In the genomic region with DNA sequence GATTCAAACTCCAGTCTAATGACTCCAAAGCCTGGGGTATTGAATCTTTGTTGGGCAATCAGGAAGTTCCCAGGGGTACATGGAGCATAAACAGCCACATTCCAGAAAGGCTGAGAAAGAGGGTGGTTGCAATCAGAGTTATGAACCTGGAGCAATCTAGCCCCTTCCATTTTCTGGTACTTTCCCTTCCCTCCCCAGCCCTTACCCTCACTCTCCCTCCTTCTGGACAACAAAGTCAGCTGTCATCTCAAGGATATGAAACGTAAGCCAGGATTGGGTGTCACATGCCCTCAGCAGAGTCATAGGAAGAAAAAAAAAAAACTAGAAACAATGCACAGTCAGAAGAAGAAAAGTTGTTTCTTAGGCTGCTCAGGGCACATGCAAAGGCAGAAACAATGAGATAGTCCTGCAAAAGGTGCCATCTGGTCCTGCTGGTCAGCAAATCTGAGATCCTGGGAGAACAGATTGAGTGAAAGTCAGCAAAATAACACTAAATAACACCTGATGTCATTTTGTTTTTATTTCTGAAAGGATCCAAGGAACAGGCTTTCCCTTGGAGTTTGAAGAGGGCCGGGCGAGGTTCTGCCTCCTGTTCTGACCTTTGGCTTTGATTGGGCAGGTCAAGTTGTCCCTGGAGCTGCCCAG, we compare ENCODE assay signal across 15 cellular contexts. TPM values are rescaled to one million over a fixed set of nuclear protein-coding genes. Genes with fewer than 3 reads are reported as not detected.
DNase-seq lines count a peak whose midpoint lies in the region; ATAC-seq and TF ChIP-seq lines count a peak whose summit lies in the region.
"Had no signal": no experiment of that assay in that cellular context is flagged by ENCODE, and none has a peak within 500 bp of the region (broad histone marks: within the 10 kb centered on the region; RNA-seq: fewer than 3 reads in every experiment).

No MANE protein-coding gene starts in this region.

- H3K36me3 ChIP-seq in GM23338 (ENCODE audit: insufficient read depth) (no peaks in the 10 kb centered on the region), RWPE2 (ENCODE audit: low read depth) (no peaks in the 10 kb centered on the region), psoas muscle (ENCODE audit: insufficient read depth in 1 of 2, low read depth in 1 of 2) (no peaks in the 10 kb centered on the region), OCI-LY7 (ENCODE audit: insufficient read depth, low read length) (no peaks in the 10 kb centered on the region)

- H3K9me3 ChIP-seq in RWPE2 (ENCODE audit: severe bottlenecking) (peaks cover 3% of the 10 kb centered on the region), psoas muscle (no peaks in the 10 kb centered on the region), OCI-LY7 (ENCODE audit: low read length) (no peaks in the 10 kb centered on the region)

- no peak overlapping the region for H3K27ac Mint-ChIP-seq in GM23338
- H3K27ac Mint-ChIP-seq: CD4-positive, alpha-beta T cell; memory B cell had no signal

- DNase-seq in GM23338 (ENCODE audit: low spot score) = no peak
- DNase-seq in RWPE2 (ENCODE audit: low spot score) = no peak
- peak; percentile 33 for DNase-seq in fibroblast of mammary gland (ENCODE audit: low read depth)
- no peak for DNase-seq in psoas muscle
- DNase-seq in RPMI8226 = no peak
- DNase-seq in OCI-LY7 (ENCODE audit: low spot score) = no peak
- DNase-seq in ureter (ENCODE audit: low spot score) = no peak
- DNase-seq: amniotic stem cell; CD4-positive, alpha-beta T cell; effector memory CD4-positive, alpha-beta T cell; NCI-H1092; NCI-H524 treated with DMSO at 0.1 percent for 48 hours; posterior cingulate gyrus; SHP77 had no signal

- H3K27me3 ChIP-seq in GM23338 (ENCODE audit: insufficient read depth) (no peaks in the 10 kb centered on the region), RWPE2 (ENCODE audit: insufficient read depth, poor library complexity, severe bottlenecking) (no peaks in the 10 kb centered on the region), psoas muscle (ENCODE audit: insufficient read depth in 3 of 3, low read length in 2 of 3) (no peaks in the 10 kb centered on the region)

- H2AFZ ChIP-seq in GM23338 (peak overlapping the region; percentile 47; the same call in 1 of the 2 replicates), OCI-LY7 (ENCODE audit: low read length) (no peak overlapping the region)

- ATAC-seq in GM23338 (no peak), RWPE2 (ENCODE audit: low read depth) (peak; percentile 41), psoas muscle (peak in 3 of 4 donors; percentile 30 to 64 (median 51))

- H3K36me3 Mint-ChIP-seq in GM23338 (ENCODE audit: low read depth) = no peaks in the 10 kb centered on the region
- H3K36me3 Mint-ChIP-seq: memory B cell had no signal

- H3K4me1 ChIP-seq in GM23338 (ENCODE audit: insufficient read depth) (peaks cover 5% of the 10 kb centered on the region; the same call in 1 of the 2 replicates), RWPE2 (ENCODE audit: insufficient read depth, poor library complexity, severe bottlenecking) (no peaks in the 10 kb centered on the region), psoas muscle (peaks cover 24% of the 10 kb centered on the region), OCI-LY7 (ENCODE audit: insufficient read depth, low read length, poor library complexity, severe bottlenecking) (no peaks in the 10 kb centered on the region)

- H3K79me2 ChIP-seq in GM23338 (replicated peaks; ENCODE audit: insufficient read depth) (no peaks in the 10 kb centered on the region), OCI-LY7 (ENCODE audit: insufficient read depth, low read depth, low read length) (no peaks in the 10 kb centered on the region)

- intact Hi-C loops in psoas muscle (cut with DNase I) = no loop called here
- intact Hi-C loops in OCI-LY7 (cut with micrococcal nuclease; ENCODE audit: unreplicated experiment) = no loop called here

- H3F3A ChIP-seq in GM23338 (replicated peaks; ENCODE audit: low read depth) = no peaks in the 10 kb centered on the region

- POLR2A ChIA-PET in OCI-LY7 (lab: Charles Lee) = interaction anchor here (0.5 kb wide), 1 partner anchor 101 kb away, joined by 3 read pairs; no protein-coding TSS in a partner anchor

- H3K9me2 ChIP-seq in GM23338 (ENCODE audit: insufficient read depth) = no peaks in the 10 kb centered on the region
- H3K9me2 ChIP-seq in OCI-LY7 (ENCODE audit: insufficient read depth, low read length) = no peaks in the 10 kb centered on the region

- H3K4me3 Mint-ChIP-seq in GM23338 = no peak overlapping the region
- H3K4me3 Mint-ChIP-seq: CD4-positive, alpha-beta T cell; memory B cell had no signal

- BruUV-seq in OCI-LY7 (replicated peaks; lab: Mats Ljungman, UMichigan) = no TSS peak

- H4K20me1 ChIP-seq in GM23338 (replicated peaks; ENCODE audit: insufficient read depth) (no peaks in the 10 kb centered on the region), OCI-LY7 (ENCODE audit: insufficient read depth, low read length) (no peaks in the 10 kb centered on the region)

- H3K27ac ChIP-seq in GM23338 (ENCODE audit: low read depth) (no peak overlapping the region), RWPE2 (ENCODE audit: poor library complexity, severe bottlenecking) (no peak overlapping the region), psoas muscle (no peak overlapping the region), OCI-LY7 (ENCODE audit: low read depth, low read length, poor library complexity, severe bottlenecking) (no peak overlapping the region)

- H3K4me2 ChIP-seq in GM23338 (no peak overlapping the region), OCI-LY7 (ENCODE audit: low read length) (no peak overlapping the region)

- CTCF ChIA-PET in OCI-LY7 (lab: Charles Lee; ENCODE audit: unreplicated experiment) = no interaction called here

- WGBS in psoas muscle, 3 donors = 34 to 44% (median 41%) methylated on average over 3 of the region's 3 CpGs

- TF ChIP-seq CTCF in GM23338 (conservative IDR thresholded peaks at IDR 0.05; ENCODE audit: low read depth in 2 of 2) = no peak
- TF ChIP-seq CTCF in RWPE2 (IDR thresholded peaks at IDR 0.05; ENCODE audit: poor library complexity, severe bottlenecking) = no peak
- no peak for TF ChIP-seq CTCF in fibroblast of mammary gland (conservative IDR thresholded peaks at IDR 0.05; ENCODE audit: control insufficient read depth, insufficient read depth, low read depth, low read length)
- no peak for TF ChIP-seq CTCF in psoas muscle (IDR thresholded peaks at IDR 0.05)
- TF ChIP-seq CTCF in OCI-LY7 (conservative IDR thresholded peaks at IDR 0.05; ENCODE audit: low read length) = no peak

- H3K4me1 Mint-ChIP-seq in GM23338 = peaks cover 17% of the 10 kb centered on the region
- H3K4me1 Mint-ChIP-seq: memory B cell had no signal

- no peaks in the 10 kb centered on the region for H3K9me3 Mint-ChIP-seq in GM23338
- H3K9me3 Mint-ChIP-seq: CD4-positive, alpha-beta T cell had no signal

- H3K4me3 ChIP-seq in GM23338 (no peak overlapping the region), RWPE2 (ENCODE audit: severe bottlenecking) (no peak overlapping the region), fibroblast of mammary gland (ENCODE audit: control insufficient read depth, low read depth, low read length) (no peak overlapping the region), psoas muscle (no peak overlapping the region), OCI-LY7 (ENCODE audit: low read depth, low read length, poor library complexity, severe bottlenecking) (no peak overlapping the region)

- H3K27me3 Mint-ChIP-seq in GM23338 (ENCODE audit: insufficient read depth, low read depth, poor library complexity) = peaks cover 15% of the 10 kb centered on the region
- H3K27me3 Mint-ChIP-seq: CD4-positive, alpha-beta T cell had no signal

TF ChIP-seq in GM23338, 12 proteins besides CTCF, POLR2A, EP300 and RAD21:
- TF ChIP-seq POLR2AphosphoS5 (IDR thresholded peaks at IDR 0.05; ENCODE audit: low read depth) = no peak
- TF ChIP-seq, protein P1, sequence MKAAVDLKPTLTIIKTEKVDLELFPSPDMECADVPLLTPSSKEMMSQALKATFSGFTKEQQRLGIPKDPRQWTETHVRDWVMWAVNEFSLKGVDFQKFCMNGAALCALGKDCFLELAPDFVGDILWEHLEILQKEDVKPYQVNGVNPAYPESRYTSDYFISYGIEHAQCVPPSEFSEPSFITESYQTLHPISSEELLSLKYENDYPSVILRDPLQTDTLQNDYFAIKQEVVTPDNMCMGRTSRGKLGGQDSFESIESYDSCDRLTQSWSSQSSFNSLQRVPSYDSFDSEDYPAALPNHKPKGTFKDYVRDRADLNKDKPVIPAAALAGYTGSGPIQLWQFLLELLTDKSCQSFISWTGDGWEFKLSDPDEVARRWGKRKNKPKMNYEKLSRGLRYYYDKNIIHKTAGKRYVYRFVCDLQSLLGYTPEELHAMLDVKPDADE (IDR thresholded peaks at IDR 0.05) = no peak
- TF ChIP-seq NANOG (IDR thresholded peaks at IDR 0.05; ENCODE audit: borderline replicate concordance) = no peak
TF ChIP-seq in GM23338: peak in this region for 0.

RNA-seq across cellular contexts. Expression of a gene that starts 27.1 kb away (rescaled TPM):
- total RNA-seq in GM23338 (2014; rRNA removed; shearing (Covaris generic)) = 1.6 and 2.4 TPM in 2 replicates
- polyA plus RNA-seq in GM23338 (2016; fragmentation: Nextera tagmentation; extraction: Ambion mirVana) (0.42 TPM in 1 of 2 replicates, not detected in the other), psoas muscle (under 1 TPM; 0.14 to 0.52 (median 0.48) TPM)
- total RNA-seq in psoas muscle (1 to 10 TPM in 1 of 4 donors, under 1 TPM in 3; 0.46 to 1.2 (median 0.72) TPM), OCI-LY7 (2022) (8.5 and 11.7 TPM in 2 replicates), ureter (24.7 TPM)
- total RNA-seq in OCI-LY7 (2014; rRNA removed; shearing (Covaris generic)) = 3.9 and 4.8 TPM in 2 replicates

RNA-seq across cellular contexts. Expression of a gene that starts 49.5 kb away (rescaled TPM):
- total RNA-seq in GM23338 (2014; rRNA removed; shearing (Covaris generic)) = 1.0 TPM in 1 of 2 replicates, not detected in the other
- polyA plus RNA-seq in GM23338 (2016; fragmentation: Nextera tagmentation; extraction: Ambion mirVana) = 0.61 and 2.2 TPM in 2 replicates
- under 1 TPM in 2 of 4 donors, not detected in 2; 0.59 to 0.77 TPM for total RNA-seq in psoas muscle
- 1 to 10 TPM in 1 of 3 donors, under 1 TPM in 1, not detected in 1; 0.05 to 2.1 TPM for polyA plus RNA-seq in psoas muscle
- not detected in 2 replicates for total RNA-seq in OCI-LY7 (2014; rRNA removed; shearing (Covaris generic))
- not detected in 2 replicates for total RNA-seq in OCI-LY7 (2022)
- total RNA-seq in ureter = 21.7 TPM

Comparison
In these comparisons a context has a peak if more than half of its experiments do, and no peak if none do; other contexts are left out.
1. RNA of a gene that starts 49.5 kb away (total RNA-seq): 21.7 TPM in ureter (single experiment); 1.0 TPM in GM23338, 0.59 to 0.77 TPM in psoas muscle and not detected in OCI-LY7; every median in the first group is over 10 times any median in the second.